ENCODE assay signal across 18 cellular contexts in the genomic region with DNA sequence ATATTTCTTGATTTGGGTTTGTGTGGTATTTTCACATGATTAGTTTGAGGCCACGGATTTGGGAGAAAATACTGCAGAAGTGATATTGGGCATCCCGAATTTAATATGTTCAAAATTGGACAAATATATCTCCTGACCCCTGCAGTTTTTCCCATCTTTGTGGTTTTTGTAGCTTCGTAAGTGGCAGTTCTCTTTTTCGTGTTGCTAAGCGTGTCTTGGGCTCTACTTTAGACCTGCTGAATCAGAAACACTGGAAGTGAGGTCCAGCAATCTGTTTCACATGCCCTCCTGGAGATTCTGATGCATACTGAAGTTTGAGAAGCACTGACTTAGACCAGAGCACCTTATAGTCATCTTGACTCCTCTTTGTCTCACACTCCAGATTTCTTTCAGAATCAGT.
"Had no signal": no experiment of that assay in that cellular context is flagged by ENCODE, and none has a peak within 500 bp of the region (broad histone marks: within the 10 kb centered on the region; RNA-seq: fewer than 3 reads in every experiment).

No MANE protein-coding gene starts in this region.

- H3K9me3 ChIP-seq: adrenal gland, ascending aorta, lower lobe of right lung, tibial artery had no signal

- H3K27me3 ChIP-seq: adrenal gland, ascending aorta, brain microvascular endothelial cell, foreskin keratinocyte, tibial artery had no signal

- DNase-seq: activated gamma-delta T cell treated with Interleukin-2 at 50 U/mL for 16 hours; activated T-cell treated with anti-CD3 and anti-CD28 coated beads, Interleukin-2, amount 50 U/mL, for 1 hour; brain microvascular endothelial cell; caudate nucleus; dermis blood vessel endothelial cell; effector memory CD4-positive, alpha-beta T cell; foreskin keratinocyte; kidney; naive thymus-derived CD4-positive, alpha-beta T cell; posterior cingulate gyrus; small intestine; stimulated activated CD4-positive, alpha-beta T cell treated with anti-CD3 and anti-CD28 coated beads, Interleukin-2, amount 100 ng/mL, for 24 hours; stimulated activated naive CD8-positive, alpha-beta T cell treated with anti-CD3 and anti-CD28 coated beads, Interleukin-15, amount 100 ng/mL, for 72 hours had no signal

- H3K27ac ChIP-seq: adrenal gland, ascending aorta, brain microvascular endothelial cell, foreskin keratinocyte, lower lobe of right lung, tibial artery, WERI-Rb-1 had no signal

- H3K36me3 ChIP-seq: adrenal gland, ascending aorta, brain microvascular endothelial cell, lower lobe of right lung, tibial artery had no signal

- H3K4me3 ChIP-seq: adrenal gland, ascending aorta, lower lobe of right lung, tibial artery had no signal
